ENCODE assay signal across 2 cellular contexts in the genomic region with DNA sequence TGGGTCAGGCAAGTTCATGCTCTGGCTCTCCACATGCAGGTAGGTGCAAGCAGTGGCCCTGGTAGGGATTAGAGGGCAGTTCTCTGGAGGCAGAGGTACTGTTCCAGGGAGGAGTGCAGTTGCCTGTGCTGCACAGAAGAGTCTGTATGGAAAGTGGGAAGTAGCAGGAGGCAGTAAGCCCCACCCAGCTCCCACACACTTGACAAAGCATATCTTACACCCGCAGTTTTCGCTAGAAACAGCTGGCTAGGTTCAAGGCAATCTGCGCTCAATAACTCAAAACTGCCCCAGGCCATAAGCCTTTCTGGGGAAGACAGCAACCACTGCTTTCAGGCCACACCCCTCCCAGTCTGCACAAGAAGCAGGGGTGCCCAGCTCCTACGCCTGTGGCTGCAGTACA.
TF ChIP-seq lines count a peak whose summit lies in the region.

No MANE protein-coding gene starts in this region.

TF ChIP-seq in SK-N-SH, 30 proteins besides CTCF, POLR2A, EP300 and RAD21 (continued from another document):
- TF ChIP-seq, protein P1, sequence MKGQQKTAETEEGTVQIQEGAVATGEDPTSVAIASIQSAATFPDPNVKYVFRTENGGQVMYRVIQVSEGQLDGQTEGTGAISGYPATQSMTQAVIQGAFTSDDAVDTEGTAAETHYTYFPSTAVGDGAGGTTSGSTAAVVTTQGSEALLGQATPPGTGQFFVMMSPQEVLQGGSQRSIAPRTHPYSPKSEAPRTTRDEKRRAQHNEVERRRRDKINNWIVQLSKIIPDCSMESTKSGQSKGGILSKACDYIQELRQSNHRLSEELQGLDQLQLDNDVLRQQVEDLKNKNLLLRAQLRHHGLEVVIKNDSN (IDR thresholded peaks at IDR 0.05; ENCODE audit: borderline replicate concordance, low read depth) = no peak
- TF ChIP-seq FOXJ3 (CRISPR knock-in tag; IDR thresholded peaks at IDR 0.05) (no peak), PBX3 (IDR thresholded peaks at IDR 0.05) (no peak), GATA2 (CRISPR knock-in tag; IDR thresholded peaks at IDR 0.05) (no peak), YY1 (IDR thresholded peaks at IDR 0.05; ENCODE audit: low read depth) (no peak), FOXM1 (IDR thresholded peaks at IDR 0.05; ENCODE audit: low read depth) (no peak), RCOR1 (IDR thresholded peaks at IDR 0.05; ENCODE audit: low read length) (no peak), REST (IDR thresholded peaks at IDR 0.05; ENCODE audit: low read depth, low read length) (no peak), RFX5 (IDR thresholded peaks at IDR 0.05; ENCODE audit: low read length) (no peak), NFIC (IDR thresholded peaks at IDR 0.05; ENCODE audit: borderline replicate concordance) (no peak)

TF ChIP-seq in SK-N-SH treated with all-trans-retinoic acid at 6 μM for 48 hours, 23 proteins besides CTCF, POLR2A, EP300 and RAD21 (continued from another document):
- no peak for TF ChIP-seq ARNTL (CRISPR knock-in tag; IDR thresholded peaks at IDR 0.05; ENCODE audit: borderline replicate concordance, low read depth)
- no peak for TF ChIP-seq ZFP30 (CRISPR knock-in tag; IDR thresholded peaks at IDR 0.05)
- TF ChIP-seq ZNF565 (CRISPR knock-in tag; conservative IDR thresholded peaks at IDR 0.05; ENCODE audit: low read depth) = no peak
- TF ChIP-seq ESRRG (CRISPR knock-in tag; IDR thresholded peaks at IDR 0.05) = no peak
- TF ChIP-seq TCF4 (CRISPR knock-in tag; IDR thresholded peaks at IDR 0.05; ENCODE audit: borderline replicate concordance) = no peak
- TF ChIP-seq SNAI2 (CRISPR knock-in tag; IDR thresholded peaks at IDR 0.05) = no peak
- TF ChIP-seq, protein P2, sequence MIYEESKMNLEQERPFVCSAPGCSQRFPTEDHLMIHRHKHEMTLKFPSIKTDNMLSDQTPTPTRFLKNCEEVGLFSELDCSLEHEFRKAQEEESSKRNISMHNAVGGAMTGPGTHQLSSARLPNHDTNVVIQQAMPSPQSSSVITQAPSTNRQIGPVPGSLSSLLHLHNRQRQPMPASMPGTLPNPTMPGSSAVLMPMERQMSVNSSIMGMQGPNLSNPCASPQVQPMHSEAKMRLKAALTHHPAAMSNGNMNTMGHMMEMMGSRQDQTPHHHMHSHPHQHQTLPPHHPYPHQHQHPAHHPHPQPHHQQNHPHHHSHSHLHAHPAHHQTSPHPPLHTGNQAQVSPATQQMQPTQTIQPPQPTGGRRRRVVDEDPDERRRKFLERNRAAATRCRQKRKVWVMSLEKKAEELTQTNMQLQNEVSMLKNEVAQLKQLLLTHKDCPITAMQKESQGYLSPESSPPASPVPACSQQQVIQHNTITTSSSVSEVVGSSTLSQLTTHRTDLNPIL (CRISPR knock-in tag; IDR thresholded peaks at IDR 0.05; ENCODE audit: low read depth) = no peak
